Comparison of ENCODE assay signal across 12 cellular contexts in the genomic region with DNA sequence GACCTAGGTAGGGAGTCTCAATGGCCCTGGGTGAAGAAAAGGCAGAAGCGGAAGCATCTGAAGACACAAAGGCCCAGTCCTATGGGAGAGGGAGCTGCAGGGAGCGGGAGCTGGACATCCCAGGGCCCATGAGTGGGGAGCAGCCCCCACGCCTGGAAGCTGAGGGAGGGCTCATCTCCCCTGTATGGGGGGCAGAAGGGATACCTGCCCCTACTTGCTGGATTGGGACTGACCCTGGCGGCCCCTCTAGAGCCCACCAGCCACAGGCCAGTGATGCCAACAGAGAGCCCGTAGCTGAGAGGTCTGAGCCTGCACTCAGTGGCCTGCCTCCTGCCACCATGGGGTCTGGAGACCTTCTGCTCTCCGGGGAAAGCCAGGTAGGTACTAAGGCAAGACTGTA. TPM values are rescaled to one million over a fixed set of nuclear protein-coding genes. Genes with fewer than 3 reads are reported as not detected.
DNase-seq lines count a peak whose midpoint lies in the region; ATAC-seq and TF ChIP-seq lines count a peak whose summit lies in the region.
"Had no signal": no experiment of that assay in that cellular context is flagged by ENCODE, and none has a peak within 500 bp of the region (broad histone marks: within the 10 kb centered on the region; RNA-seq: fewer than 3 reads in every experiment).

No MANE protein-coding gene starts in this region.

- no peak overlapping the region for H3K4me3 ChIP-seq in GM23248
- no peak overlapping the region for H3K4me3 ChIP-seq in esophagus squamous epithelium
- H3K4me3 ChIP-seq: cardiac muscle cell had no signal

- TF ChIP-seq CTCF in WTC11 (IDR thresholded peaks at IDR 0.05): no peak
- no peak for TF ChIP-seq CTCF in esophagus squamous epithelium (IDR thresholded peaks at IDR 0.05)

- no peak overlapping the region for H2AFZ ChIP-seq in GM23248

- H3F3A ChIP-seq in GM23248 (ENCODE audit: insufficient read depth): peaks cover 45% of the 10 kb centered on the region

- intact Hi-C loops in esophagus squamous epithelium (cut with DNase I): loop anchor here (10.0 kb wide), 1 partner anchor 115 kb away; no protein-coding TSS in a partner anchor

- no peak for TF ChIP-seq POLR2A in esophagus squamous epithelium (IDR thresholded peaks at IDR 0.05)

- no peak for ATAC-seq in WTC11
- ATAC-seq in stimulated activated memory B cell treated with anti-CD40 and anti-IgM and Interleukin-4, amounts not matched to agents 10 μg/mL and 1 μg/mL and 100 μg/mL, for 72 hours: no peak
- no peak for ATAC-seq in HG03135 (IDR thresholded peaks at IDR 0.05; ENCODE audit: unreplicated experiment)

- H3K9ac ChIP-seq in GM23248: no peak overlapping the region

- in situ Hi-C loops in GM23248 (cut with MboI): loop anchor here (25.0 kb wide), 1 partner anchor 493 kb away; no protein-coding TSS in a partner anchor

- no peak overlapping the region for H3K4me2 ChIP-seq in GM23248 (ENCODE audit: unreplicated experiment)

- H3K4me1 ChIP-seq in GM23248 (ENCODE audit: insufficient read depth) (peaks cover 36% of the 10 kb centered on the region), esophagus squamous epithelium (peaks cover 28 to 72% (median 62%) of the 10 kb centered on the region in 3 donors)

- DNase-seq in GM23248 (no peak), WTC11 (ENCODE audit: low spot score) (no peak), esophagus squamous epithelium (lab: John Stamatoyannopoulos, UW) (no peak), GDM1 (lab: John Stamatoyannopoulos, UW) (no peak), T-helper 9 cell (no peak)
- DNase-seq: activated CD8-positive, alpha-beta memory T cell treated with anti-CD3 and anti-CD28 coated beads, Interleukin-2, amount 50 U/mL, for 48 hours; left colon; T1000 had no signal

- H3K27me3 ChIP-seq in GM23248 (replicated peaks; ENCODE audit: insufficient read depth) (no peaks in the 10 kb centered on the region), esophagus squamous epithelium (no peaks in the 10 kb centered on the region)
- H3K27me3 ChIP-seq: cardiac muscle cell had no signal

- H4K20me1 ChIP-seq in GM23248 (ENCODE audit: insufficient read depth): no peaks in the 10 kb centered on the region

- no peak overlapping the region for H3K4me3 Mint-ChIP-seq in WTC11
- H3K4me3 Mint-ChIP-seq in stimulated activated memory B cell treated with anti-CD40 and anti-IgM and Interleukin-4, amounts not matched to agents 10 μg/mL and 1 μg/mL and 100 μg/mL, for 72 hours: no peak overlapping the region

- H3K9me2 ChIP-seq in GM23248 (ENCODE audit: insufficient read depth): no peaks in the 10 kb centered on the region

- peaks cover 34% of the 10 kb centered on the region for H3K36me3 Mint-ChIP-seq in WTC11
- peaks cover 39% of the 10 kb centered on the region for H3K36me3 Mint-ChIP-seq in stimulated activated memory B cell treated with anti-CD40 and anti-IgM and Interleukin-4, amounts not matched to agents 10 μg/mL and 1 μg/mL and 100 μg/mL, for 72 hours

- no peaks in the 10 kb centered on the region for H3K9me3 Mint-ChIP-seq in WTC11
- H3K9me3 Mint-ChIP-seq in stimulated activated memory B cell treated with anti-CD40 and anti-IgM and Interleukin-4, amounts not matched to agents 10 μg/mL and 1 μg/mL and 100 μg/mL, for 72 hours: no peaks in the 10 kb centered on the region

- H3K27me3 Mint-ChIP-seq in WTC11 (ENCODE audit: low read depth): no peaks in the 10 kb centered on the region
- H3K27me3 Mint-ChIP-seq in stimulated activated memory B cell treated with anti-CD40 and anti-IgM and Interleukin-4, amounts not matched to agents 10 μg/mL and 1 μg/mL and 100 μg/mL, for 72 hours: no peaks in the 10 kb centered on the region
- H3K27me3 Mint-ChIP-seq: progenitor cell of endocrine pancreas had no signal

- H3K27ac Mint-ChIP-seq in WTC11: peak overlapping the region; percentile 41; the same call in 1 of the 2 replicates
- H3K27ac Mint-ChIP-seq in stimulated activated memory B cell treated with anti-CD40 and anti-IgM and Interleukin-4, amounts not matched to agents 10 μg/mL and 1 μg/mL and 100 μg/mL, for 72 hours: peak overlapping the region; percentile 38
- H3K27ac Mint-ChIP-seq: progenitor cell of endocrine pancreas had no signal

- H3K36me3 ChIP-seq in GM23248 (ENCODE audit: low read depth) (peaks cover 3% of the 10 kb centered on the region; the same call in 1 of the 2 replicates), esophagus squamous epithelium (peaks cover 0 to 52% (median 14%) of the 10 kb centered on the region in 3 donors)

- POLR2A ChIA-PET in WTC11 (lab: Charles Lee): no interaction called here

- H3K9me3 ChIP-seq in GM23248 (ENCODE audit: low read depth) (no peaks in the 10 kb centered on the region), esophagus squamous epithelium (no peaks in the 10 kb centered on the region)

- peaks cover 12% of the 10 kb centered on the region; the same call in 1 of the 2 replicates for H3K4me1 Mint-ChIP-seq in WTC11
- peaks cover 63% of the 10 kb centered on the region for H3K4me1 Mint-ChIP-seq in stimulated activated memory B cell treated with anti-CD40 and anti-IgM and Interleukin-4, amounts not matched to agents 10 μg/mL and 1 μg/mL and 100 μg/mL, for 72 hours

- CTCF ChIA-PET in WTC11 (lab: Charles Lee): interaction anchor here (2.7 to 4.6 kb wide), 3 partner anchors 61 to 118 kb away, joined by 10 to 19 read pairs (median 13); a partner anchor contains a TSS

- H3K79me2 ChIP-seq in GM23248 (ENCODE audit: insufficient read depth): peaks cover 36% of the 10 kb centered on the region

- H3K27ac ChIP-seq in GM23248 (0 out of 2 replicates have a peak overlapping the region, but pooled peaks have one; percentile 77), esophagus squamous epithelium (peak overlapping the region; percentile 2 to 68 (median 58))

- 87 to 88% methylated on average over 6 of the region's 6 CpGs for WGBS in GM23248 (ENCODE audit: low coverage in 1 of 2, low lambda C conversion rate in 2 of 2, missing lambda C conversion rate in 2 of 2), 2 experiments
- WGBS in esophagus squamous epithelium, 2 donors: 67 to 100% methylated on average over 1 to 2 of the region's 6 CpGs

TF ChIP-seq in WTC11, 78 proteins besides CTCF, POLR2A, EP300 and RAD21 (continues in another document):
- TF ChIP-seq MXD4 (CRISPR knock-in tag; IDR thresholded peaks at IDR 0.05; ENCODE audit: borderline replicate concordance) (no peak), EMX1 (CRISPR knock-in tag; IDR thresholded peaks at IDR 0.05) (no peak), NFE2L1 (CRISPR knock-in tag; IDR thresholded peaks at IDR 0.05) (no peak), RELA (CRISPR knock-in tag; IDR thresholded peaks at IDR 0.05; ENCODE audit: borderline replicate concordance) (no peak), GABPB1 (CRISPR knock-in tag; IDR thresholded peaks at IDR 0.05) (no peak), ESRRA (CRISPR knock-in tag; IDR thresholded peaks at IDR 0.05; ENCODE audit: borderline replicate concordance) (no peak), ATF1 (CRISPR knock-in tag; IDR thresholded peaks at IDR 0.05) (no peak), ELF4 (CRISPR knock-in tag; IDR thresholded peaks at IDR 0.05; ENCODE audit: low read depth) (no peak), TCF7 (CRISPR knock-in tag; IDR thresholded peaks at IDR 0.05; ENCODE audit: low read depth) (no peak)
- TF ChIP-seq, protein P1, sequence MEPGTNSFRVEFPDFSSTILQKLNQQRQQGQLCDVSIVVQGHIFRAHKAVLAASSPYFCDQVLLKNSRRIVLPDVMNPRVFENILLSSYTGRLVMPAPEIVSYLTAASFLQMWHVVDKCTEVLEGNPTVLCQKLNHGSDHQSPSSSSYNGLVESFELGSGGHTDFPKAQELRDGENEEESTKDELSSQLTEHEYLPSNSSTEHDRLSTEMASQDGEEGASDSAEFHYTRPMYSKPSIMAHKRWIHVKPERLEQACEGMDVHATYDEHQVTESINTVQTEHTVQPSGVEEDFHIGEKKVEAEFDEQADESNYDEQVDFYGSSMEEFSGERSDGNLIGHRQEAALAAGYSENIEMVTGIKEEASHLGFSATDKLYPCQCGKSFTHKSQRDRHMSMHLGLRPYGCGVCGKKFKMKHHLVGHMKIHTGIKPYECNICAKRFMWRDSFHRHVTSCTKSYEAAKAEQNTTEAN (CRISPR knock-in tag; IDR thresholded peaks at IDR 0.05): no peak
- TF ChIP-seq, protein P2, sequence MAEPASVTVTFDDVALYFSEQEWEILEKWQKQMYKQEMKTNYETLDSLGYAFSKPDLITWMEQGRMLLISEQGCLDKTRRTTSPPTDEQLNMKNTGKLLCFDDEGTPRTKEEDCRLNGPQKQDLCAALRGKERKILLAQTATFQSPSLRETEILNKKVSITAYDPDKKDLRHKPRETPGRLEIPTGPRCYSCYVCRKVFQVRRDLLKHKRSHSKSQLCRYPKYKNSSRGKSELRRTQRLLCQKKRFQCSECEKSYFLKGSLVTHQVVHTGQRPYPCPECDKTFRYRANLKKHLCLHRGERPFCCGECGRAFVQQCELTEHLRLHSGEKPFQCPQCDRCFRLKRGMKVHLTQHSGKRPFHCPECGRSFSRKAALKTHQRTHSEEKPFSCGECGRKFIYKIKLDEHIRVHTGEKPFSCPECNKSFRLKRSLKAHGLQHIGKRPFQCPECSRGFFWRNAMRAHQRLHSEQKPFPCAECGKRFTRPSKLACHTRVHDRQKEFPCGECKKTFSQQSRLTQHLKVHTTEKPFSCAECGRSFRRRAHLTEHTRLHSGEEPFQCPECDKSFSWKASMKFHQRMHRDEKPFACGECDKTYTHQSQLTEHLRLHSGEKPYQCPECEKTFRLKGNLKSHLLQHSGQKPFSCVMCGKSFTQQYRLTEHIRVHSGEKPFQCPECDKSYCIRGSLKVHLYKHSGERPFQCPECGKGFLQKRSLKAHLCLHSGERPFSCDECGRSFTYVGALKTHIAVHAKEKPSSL (CRISPR knock-in tag; conservative IDR thresholded peaks at IDR 0.05): no peak
- TF ChIP-seq, protein P3, sequence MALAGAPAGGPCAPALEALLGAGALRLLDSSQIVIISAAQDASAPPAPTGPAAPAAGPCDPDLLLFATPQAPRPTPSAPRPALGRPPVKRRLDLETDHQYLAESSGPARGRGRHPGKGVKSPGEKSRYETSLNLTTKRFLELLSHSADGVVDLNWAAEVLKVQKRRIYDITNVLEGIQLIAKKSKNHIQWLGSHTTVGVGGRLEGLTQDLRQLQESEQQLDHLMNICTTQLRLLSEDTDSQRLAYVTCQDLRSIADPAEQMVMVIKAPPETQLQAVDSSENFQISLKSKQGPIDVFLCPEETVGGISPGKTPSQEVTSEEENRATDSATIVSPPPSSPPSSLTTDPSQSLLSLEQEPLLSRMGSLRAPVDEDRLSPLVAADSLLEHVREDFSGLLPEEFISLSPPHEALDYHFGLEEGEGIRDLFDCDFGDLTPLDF (CRISPR knock-in tag; IDR thresholded peaks at IDR 0.05): no peak

RNA-seq across cellular contexts. Expression of a gene that starts 13.2 kb away (rescaled TPM):
- 5.1 and 7.3 TPM in 2 replicates for total RNA-seq in GM23248 (2014; rRNA removed; shearing (Covaris generic))
- polyA plus RNA-seq in GM23248 (2016; fragmentation: Nextera tagmentation; extraction: Ambion mirVana): 7.9 and 10.7 TPM in 2 replicates
- total RNA-seq in WTC11 (2021) (14.6 to 16.7 TPM (median 15.3 TPM) in 3 replicates), esophagus squamous epithelium (10 to 100 TPM in 2 of 4 donors, 1 to 10 TPM in 2; 3.9 to 17.4 (median 8.6) TPM)
